In the genomic region with DNA sequence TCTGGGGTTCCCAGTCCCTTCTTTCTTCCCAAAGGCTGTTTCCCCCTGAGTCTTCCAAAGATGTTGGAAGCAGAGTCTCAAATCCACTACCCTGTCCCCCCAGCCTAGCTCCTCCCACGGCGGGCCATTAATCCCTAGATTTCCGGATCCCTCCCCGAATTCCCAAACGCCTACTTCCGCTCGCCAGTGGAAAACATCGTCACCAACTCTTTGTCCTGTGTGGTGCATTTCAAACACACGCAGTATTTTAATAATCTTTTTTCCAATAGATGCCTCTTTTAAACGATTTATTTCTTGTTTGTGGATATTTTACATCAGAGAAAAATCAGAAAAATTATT, we compare ENCODE assay signal across 1 cellular context.
TF ChIP-seq lines count a peak whose summit lies in the region.

No MANE protein-coding gene starts in this region.

TF ChIP-seq in HepG2, 621 proteins besides CTCF, POLR2A, EP300 and RAD21 (continued from another document and continues in another):
- TF ChIP-seq, protein P1, sequence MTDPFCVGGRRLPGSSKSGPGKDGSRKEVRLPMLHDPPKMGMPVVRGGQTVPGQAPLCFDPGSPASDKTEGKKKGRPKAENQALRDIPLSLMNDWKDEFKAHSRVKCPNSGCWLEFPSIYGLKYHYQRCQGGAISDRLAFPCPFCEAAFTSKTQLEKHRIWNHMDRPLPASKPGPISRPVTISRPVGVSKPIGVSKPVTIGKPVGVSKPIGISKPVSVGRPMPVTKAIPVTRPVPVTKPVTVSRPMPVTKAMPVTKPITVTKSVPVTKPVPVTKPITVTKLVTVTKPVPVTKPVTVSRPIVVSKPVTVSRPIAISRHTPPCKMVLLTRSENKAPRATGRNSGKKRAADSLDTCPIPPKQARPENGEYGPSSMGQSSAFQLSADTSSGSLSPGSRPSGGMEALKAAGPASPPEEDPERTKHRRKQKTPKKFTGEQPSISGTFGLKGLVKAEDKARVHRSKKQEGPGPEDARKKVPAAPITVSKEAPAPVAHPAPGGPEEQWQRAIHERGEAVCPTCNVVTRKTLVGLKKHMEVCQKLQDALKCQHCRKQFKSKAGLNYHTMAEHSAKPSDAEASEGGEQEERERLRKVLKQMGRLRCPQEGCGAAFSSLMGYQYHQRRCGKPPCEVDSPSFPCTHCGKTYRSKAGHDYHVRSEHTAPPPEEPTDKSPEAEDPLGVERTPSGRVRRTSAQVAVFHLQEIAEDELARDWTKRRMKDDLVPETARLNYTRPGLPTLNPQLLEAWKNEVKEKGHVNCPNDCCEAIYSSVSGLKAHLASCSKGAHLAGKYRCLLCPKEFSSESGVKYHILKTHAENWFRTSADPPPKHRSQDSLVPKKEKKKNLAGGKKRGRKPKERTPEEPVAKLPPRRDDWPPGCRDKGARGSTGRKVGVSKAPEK (CRISPR knock-in tag; IDR thresholded peaks at IDR 0.05; ENCODE audit: borderline replicate concordance), result no peak
- TF ChIP-seq ZNF660 (CRISPR knock-in tag; IDR thresholded peaks at IDR 0.05; ENCODE audit: borderline replicate concordance, low read depth) (no peak), ATF1 (CRISPR knock-in tag; IDR thresholded peaks at IDR 0.05) (no peak), STAG1 (CRISPR knock-in tag; IDR thresholded peaks at IDR 0.05) (no peak), E2F5 (CRISPR knock-in tag; conservative IDR thresholded peaks at IDR 0.05) (no peak), ZNF788 (CRISPR knock-in tag; IDR thresholded peaks at IDR 0.05; ENCODE audit: borderline replicate concordance) (no peak; the same call in 1 of the 2 replicates), ZNF512 (CRISPR knock-in tag; IDR thresholded peaks at IDR 0.05) (no peak), PCBP1 (IDR thresholded peaks at IDR 0.05; ENCODE audit: borderline replicate concordance, low read depth, low read length) (no peak), E2F2 (CRISPR knock-in tag; IDR thresholded peaks at IDR 0.05; ENCODE audit: borderline replicate concordance) (0 out of 2 replicates have a peak, but pooled peaks have one; percentile 2), ZNF501 (CRISPR knock-in tag; IDR thresholded peaks at IDR 0.05) (no peak), GPN1 (CRISPR knock-in tag; IDR thresholded peaks at IDR 0.05; ENCODE audit: borderline replicate concordance) (no peak), ZNF451 (CRISPR knock-in tag; IDR thresholded peaks at IDR 0.05) (no peak), THAP11 (CRISPR knock-in tag; IDR thresholded peaks at IDR 0.05) (0 out of 2 replicates have a peak, but pooled peaks have one; percentile 50), SMAD3 (CRISPR knock-in tag; IDR thresholded peaks at IDR 0.05) (no peak), ZBTB21 (CRISPR knock-in tag; IDR thresholded peaks at IDR 0.05) (peak; percentile 22; the same call in 1 of the 2 replicates), ZNF740 (CRISPR knock-in tag; IDR thresholded peaks at IDR 0.05) (no peak), FIP1L1 (IDR thresholded peaks at IDR 0.05; ENCODE audit: borderline replicate concordance, insufficient read depth, low read depth, low read length) (no peak), PBX2 (CRISPR knock-in tag; IDR thresholded peaks at IDR 0.05) (no peak), NR2F6 (IDR thresholded peaks at IDR 0.05) (no peak), NR2F6 (CRISPR knock-in tag; IDR thresholded peaks at IDR 0.05) (no peak), KLF9 (CRISPR knock-in tag; IDR thresholded peaks at IDR 0.05; ENCODE audit: low read depth) (no peak), ZNF430 (CRISPR knock-in tag; IDR thresholded peaks at IDR 0.05) (peak; percentile 3; the same call in 1 of the 2 replicates), ZNF564 (CRISPR knock-in tag; IDR thresholded peaks at IDR 0.05) (no peak), ZNF280D (CRISPR knock-in tag; IDR thresholded peaks at IDR 0.05) (no peak), ZNF703 (CRISPR knock-in tag; IDR thresholded peaks at IDR 0.05; ENCODE audit: borderline replicate concordance) (no peak), ZNF496 (CRISPR knock-in tag; IDR thresholded peaks at IDR 0.05; ENCODE audit: insufficient replicate concordance) (no peak), PATZ1 (CRISPR knock-in tag; IDR thresholded peaks at IDR 0.05) (peak; percentile 64; the same call in 1 of the 2 replicates), SNAPC2 (CRISPR knock-in tag; IDR thresholded peaks at IDR 0.05) (no peak), MLX (CRISPR knock-in tag; IDR thresholded peaks at IDR 0.05) (no peak), ZNF362 (CRISPR knock-in tag; IDR thresholded peaks at IDR 0.05; ENCODE audit: borderline replicate concordance) (no peak)
- TF ChIP-seq, protein P2, sequence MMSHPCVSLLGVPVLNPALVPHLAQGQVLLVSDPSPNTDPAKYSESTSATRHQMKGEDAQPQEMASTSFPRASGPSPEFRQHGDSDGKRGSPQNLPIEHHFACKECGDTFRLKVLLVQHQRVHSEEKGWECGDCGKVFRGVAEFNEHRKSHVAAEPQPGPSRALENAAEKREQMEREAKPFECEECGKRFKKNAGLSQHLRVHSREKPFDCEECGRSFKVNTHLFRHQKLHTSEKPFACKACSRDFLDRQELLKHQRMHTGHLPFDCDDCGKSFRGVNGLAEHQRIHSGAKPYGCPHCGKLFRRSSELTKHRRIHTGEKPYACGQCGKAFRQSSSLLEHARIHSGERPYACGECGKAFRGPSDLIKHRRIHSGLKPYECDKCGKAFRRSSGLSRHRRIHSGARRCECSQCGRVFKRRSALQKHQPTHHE (CRISPR knock-in tag; IDR thresholded peaks at IDR 0.05; ENCODE audit: borderline replicate concordance), result no peak
- TF ChIP-seq, protein P3, sequence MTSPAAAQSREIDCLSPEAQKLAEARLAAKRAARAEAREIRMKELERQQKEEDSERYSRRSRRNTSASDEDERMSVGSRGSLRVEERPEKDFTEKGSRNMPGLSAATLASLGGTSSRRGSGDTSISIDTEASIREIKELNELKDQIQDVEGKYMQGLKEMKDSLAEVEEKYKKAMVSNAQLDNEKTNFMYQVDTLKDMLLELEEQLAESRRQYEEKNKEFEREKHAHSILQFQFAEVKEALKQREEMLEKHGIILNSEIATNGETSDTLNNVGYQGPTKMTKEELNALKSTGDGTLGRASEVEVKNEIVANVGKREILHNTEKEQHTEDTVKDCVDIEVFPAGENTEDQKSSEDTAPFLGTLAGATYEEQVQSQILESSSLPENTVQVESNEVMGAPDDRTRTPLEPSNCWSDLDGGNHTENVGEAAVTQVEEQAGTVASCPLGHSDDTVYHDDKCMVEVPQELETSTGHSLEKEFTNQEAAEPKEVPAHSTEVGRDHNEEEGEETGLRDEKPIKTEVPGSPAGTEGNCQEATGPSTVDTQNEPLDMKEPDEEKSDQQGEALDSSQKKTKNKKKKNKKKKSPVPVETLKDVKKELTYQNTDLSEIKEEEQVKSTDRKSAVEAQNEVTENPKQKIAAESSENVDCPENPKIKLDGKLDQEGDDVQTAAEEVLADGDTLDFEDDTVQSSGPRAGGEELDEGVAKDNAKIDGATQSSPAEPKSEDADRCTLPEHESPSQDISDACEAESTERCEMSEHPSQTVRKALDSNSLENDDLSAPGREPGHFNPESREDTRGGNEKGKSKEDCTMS (CRISPR knock-in tag; conservative IDR thresholded peaks at IDR 0.05), result no peak
- TF ChIP-seq, protein P4, sequence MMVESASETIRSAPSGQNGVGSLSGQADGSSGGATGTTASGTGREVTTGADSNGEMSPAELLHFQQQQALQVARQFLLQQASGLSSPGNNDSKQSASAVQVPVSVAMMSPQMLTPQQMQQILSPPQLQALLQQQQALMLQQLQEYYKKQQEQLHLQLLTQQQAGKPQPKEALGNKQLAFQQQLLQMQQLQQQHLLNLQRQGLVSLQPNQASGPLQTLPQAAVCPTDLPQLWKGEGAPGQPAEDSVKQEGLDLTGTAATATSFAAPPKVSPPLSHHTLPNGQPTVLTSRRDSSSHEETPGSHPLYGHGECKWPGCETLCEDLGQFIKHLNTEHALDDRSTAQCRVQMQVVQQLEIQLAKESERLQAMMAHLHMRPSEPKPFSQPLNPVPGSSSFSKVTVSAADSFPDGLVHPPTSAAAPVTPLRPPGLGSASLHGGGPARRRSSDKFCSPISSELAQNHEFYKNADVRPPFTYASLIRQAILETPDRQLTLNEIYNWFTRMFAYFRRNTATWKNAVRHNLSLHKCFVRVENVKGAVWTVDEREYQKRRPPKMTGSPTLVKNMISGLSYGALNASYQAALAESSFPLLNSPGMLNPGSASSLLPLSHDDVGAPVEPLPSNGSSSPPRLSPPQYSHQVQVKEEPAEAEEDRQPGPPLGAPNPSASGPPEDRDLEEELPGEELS (CRISPR knock-in tag; IDR thresholded peaks at IDR 0.05), result no peak
